Comparison of ENCODE assay signal across 24 cellular contexts in genomic region chr1:98706173-98706848, GRCh38. TPM values are rescaled to one million over a fixed set of nuclear protein-coding genes. Genes with fewer than 3 reads are reported as not detected.
A peak's percentile ranks its signal among the peaks of the same experiment; 100 is the strongest.
DNase-seq lines count a peak whose midpoint lies in the region; ATAC-seq, FAIRE-seq and TF ChIP-seq lines count a peak whose summit lies in the region.
"Had no signal": no experiment of that assay in that cellular context is flagged by ENCODE, and none has a peak within 500 bp of the region (broad histone marks: within the 10 kb centered on the region; RNA-seq: fewer than 3 reads in every experiment).

No MANE protein-coding gene starts in this region.

- H3K9me3 ChIP-seq in astrocyte (ENCODE audit: insufficient read depth, low read depth, low read length) (no peaks in the 10 kb centered on the region), suprapubic skin (no peaks in the 10 kb centered on the region)
- H3K9me3 ChIP-seq: BLaER1 treated with 17β-estradiol and CSF1 and Interleukin-3, amounts not matched to agents 10 nM and 100 nM had no signal

- ATAC-seq in GM19023 (IDR thresholded peaks at IDR 0.05; ENCODE audit: unreplicated experiment) (peak; percentile 33), HG03039 (IDR thresholded peaks at IDR 0.05; ENCODE audit: unreplicated experiment) (no peak)
- ATAC-seq: CD8-positive, alpha-beta T cell; HCT116; K562 had no signal

- CTCF ChIA-PET in AG04449 (lab: Yijun Ruan, JAX): interaction anchor here (0.8 to 1.7 kb wide), 3 partner anchors 9 to 43 kb away, joined by 3 to 6 read pairs (median 4); no protein-coding TSS in a partner anchor

- no peaks in the 10 kb centered on the region for H3K36me3 ChIP-seq in astrocyte (ENCODE audit: insufficient read depth, low read length)
- peaks cover 5% of the 10 kb centered on the region for H3K36me3 ChIP-seq in suprapubic skin
- H3K36me3 ChIP-seq: BLaER1 treated with 17β-estradiol and CSF1 and Interleukin-3, amounts not matched to agents 10 nM and 100 nM had no signal

- no peak overlapping the region for H3K4me3 Mint-ChIP-seq in astrocyte (ENCODE audit: unreplicated experiment)
- H3K4me3 Mint-ChIP-seq: CD8-positive, alpha-beta T cell had no signal

- no peak for FAIRE-seq in astrocyte (lab: Jason Lieb, UNC)
- FAIRE-seq: GM19239, K562 had no signal

- H3K4me1 ChIP-seq in astrocyte (ENCODE audit: insufficient read depth, low read length) (no peaks in the 10 kb centered on the region), suprapubic skin (no peaks in the 10 kb centered on the region)

- TF ChIP-seq POLR2A in suprapubic skin (IDR thresholded peaks at IDR 0.05): no peak

- TF ChIP-seq EP300 in suprapubic skin (IDR thresholded peaks at IDR 0.05): no peak

- 90% methylated on average over 4 of the region's 4 CpGs for WGBS in suprapubic skin

- POLR2A ChIA-PET in AG04449 (lab: Yijun Ruan, JAX): no interaction called here

- no peak overlapping the region for H2AFZ ChIP-seq in astrocyte (ENCODE audit: low read depth, low read length)
- H2AFZ ChIP-seq: PC-9 had no signal

- H3K27ac Mint-ChIP-seq in astrocyte (ENCODE audit: unreplicated experiment): no peak overlapping the region
- H3K27ac Mint-ChIP-seq: CD8-positive, alpha-beta T cell had no signal

- H3K79me2 ChIP-seq in astrocyte (ENCODE audit: insufficient read depth, low read length): no peaks in the 10 kb centered on the region

- H3K9me3 Mint-ChIP-seq in astrocyte (ENCODE audit: unreplicated experiment): no peaks in the 10 kb centered on the region
- H3K9me3 Mint-ChIP-seq: CD8-positive, alpha-beta T cell had no signal

- H3K27ac ChIP-seq in astrocyte (ENCODE audit: low read depth, low read length) (no peak overlapping the region), suprapubic skin (no peak overlapping the region)
- H3K27ac ChIP-seq: BLaER1 treated with 17β-estradiol and CSF1 and Interleukin-3, amounts not matched to agents 10 nM and 100 nM; PC-9; RWPE1 had no signal

- H3K36me3 Mint-ChIP-seq in astrocyte (ENCODE audit: low read depth, unreplicated experiment): peaks cover 1% of the 10 kb centered on the region
- H3K36me3 Mint-ChIP-seq: CD8-positive, alpha-beta T cell had no signal

- H4K20me1 ChIP-seq in astrocyte (ENCODE audit: insufficient read depth, low read length): no peaks in the 10 kb centered on the region
- H4K20me1 ChIP-seq: BLaER1 treated with 17β-estradiol and CSF1 and Interleukin-3, amounts not matched to agents 10 nM and 100 nM had no signal

- H3K4me3 ChIP-seq in AG04449 (ENCODE audit: low read depth, low read length): no peak overlapping the region
- no peak overlapping the region for H3K4me3 ChIP-seq in astrocyte (ENCODE audit: insufficient read depth, low read depth, low read length)
- no peak overlapping the region for H3K4me3 ChIP-seq in fibroblast of the aortic adventitia (ENCODE audit: low read depth, low read length)
- H3K4me3 ChIP-seq in suprapubic skin: no peak overlapping the region
- H3K4me3 ChIP-seq: BLaER1 treated with 17β-estradiol and CSF1 and Interleukin-3, amounts not matched to agents 10 nM and 100 nM; K562; PC-9 had no signal

- H3K4me2 ChIP-seq in astrocyte (ENCODE audit: low read length): no peak overlapping the region
- H3K4me2 ChIP-seq: BLaER1 treated with 17β-estradiol and CSF1 and Interleukin-3, amounts not matched to agents 10 nM and 100 nM; PC-9 had no signal

- H3K4me1 Mint-ChIP-seq in astrocyte (ENCODE audit: low read depth, unreplicated experiment): peaks cover 17% of the 10 kb centered on the region

- H3K27me3 ChIP-seq in astrocyte (ENCODE audit: insufficient read depth, low read length) (no peaks in the 10 kb centered on the region), suprapubic skin (no peaks in the 10 kb centered on the region)
- H3K27me3 ChIP-seq: BLaER1 treated with 17β-estradiol and CSF1 and Interleukin-3, amounts not matched to agents 10 nM and 100 nM had no signal

- DNase-seq in AG04449 (ENCODE audit: low read depth, low spot score) (peak; percentile 37), astrocyte (ENCODE audit: low read depth) (peak; percentile 65), fibroblast of the aortic adventitia (ENCODE audit: low read depth) (peak; percentile 37), suprapubic skin (ENCODE audit: low spot score in 2 of 2) (no peak), NCI-H187 treated with DMSO at 0.1 percent for 48 hours (lab: John Stamatoyannopoulos, UW) (no peak), pons (ENCODE audit: low spot score) (no peak)
- DNase-seq: Calu3; CD8-positive, alpha-beta T cell; DMS53; GOT3; NCI-H1105 treated with DMSO at 0.1 percent for 48 hours; NCI-H1694; NCI-H2107; NCI-H2227 treated with DMSO at 0.1 percent for 48 hours; NCI-H526; PC-9; SIG-M5 had no signal

- TF ChIP-seq CTCF in AG04449 (IDR thresholded peaks at IDR 0.05; ENCODE audit: insufficient read depth, low read length, missing control alignments): no peak
- no peak for TF ChIP-seq CTCF in astrocyte (IDR thresholded peaks at IDR 0.05; ENCODE audit: insufficient read depth, low read depth, low read length)
- TF ChIP-seq CTCF in fibroblast of the aortic adventitia (IDR thresholded peaks at IDR 0.05; ENCODE audit: insufficient read depth, low read length): no peak
- no peak for TF ChIP-seq CTCF in suprapubic skin (IDR thresholded peaks at IDR 0.05)

- no peaks in the 10 kb centered on the region for H3K27me3 Mint-ChIP-seq in astrocyte (ENCODE audit: low read depth, unreplicated experiment)

- H3K9ac ChIP-seq in astrocyte (ENCODE audit: low read length): no peak overlapping the region
- H3K9ac ChIP-seq: BLaER1 treated with 17β-estradiol and CSF1 and Interleukin-3, amounts not matched to agents 10 nM and 100 nM had no signal

RNA-seq across cellular contexts. Expression of gene SNX7, which starts 44.8 kb away (rescaled TPM):
- total RNA-seq in astrocyte (38.9 and 39.9 TPM in 2 replicates), fibroblast of the aortic adventitia (ENCODE audit: low replicate concordance) (80.3 and 83.0 TPM in 2 replicates), suprapubic skin (10 to 100 TPM in 3 of 4 donors, 1 to 10 TPM in 1; 3.4 to 14.6 (median 13.0) TPM)
- total RNA-seq: CD8-positive, alpha-beta T cell had no signal

Comparison
In these comparisons a context has a peak if more than half of its experiments do, and no peak if none do; other contexts are left out.
1. DNase-seq: peak in AG04449 (single experiment), astrocyte (single experiment) and fibroblast of the aortic adventitia (single experiment); none in suprapubic skin (0 of 2), NCI-H187 treated with DMSO at 0.1 percent for 48 hours (single experiment) and pons (single experiment).